In genomic region chr6:32665621-32666140, GRCh38 we compare ENCODE assay signal across 1 cellular context.
TF ChIP-seq lines count a peak whose summit lies in the region.

No MANE protein-coding gene starts in this region.

TF ChIP-seq in GM23338, 12 proteins besides CTCF, POLR2A, EP300 and RAD21 (continued from another document):
- no peak for TF ChIP-seq ZNF462 (CRISPR knock-in tag; IDR thresholded peaks at IDR 0.05)
- TF ChIP-seq STAT1 (IDR thresholded peaks at IDR 0.05; ENCODE audit: unreplicated experiment) = no peak
- no peak for TF ChIP-seq ETS1 (IDR thresholded peaks at IDR 0.05)
- no peak for TF ChIP-seq ZNF331 (CRISPR knock-in tag; IDR thresholded peaks at IDR 0.05; ENCODE audit: low read depth)
- TF ChIP-seq REST (IDR thresholded peaks at IDR 0.05; ENCODE audit: unreplicated experiment) = no peak
- TF ChIP-seq CREB1 (CRISPR knock-in tag; IDR thresholded peaks at IDR 0.05; ENCODE audit: low read depth) = no peak
- TF ChIP-seq NANOG (IDR thresholded peaks at IDR 0.05; ENCODE audit: borderline replicate concordance) = no peak
- no peak for TF ChIP-seq POLR2AphosphoS5 (IDR thresholded peaks at IDR 0.05; ENCODE audit: low read depth)
- TF ChIP-seq EZH2 (IDR thresholded peaks at IDR 0.05; ENCODE audit: low read depth, unreplicated experiment) = no peak
- no peak for TF ChIP-seq JUNB (IDR thresholded peaks at IDR 0.05; ENCODE audit: unreplicated experiment)
- TF ChIP-seq EZH2phosphoT487 (IDR thresholded peaks at IDR 0.05; ENCODE audit: unreplicated experiment) = no peak
